ENCODE assay signal across 16 cellular contexts in genomic region chr1:32309960-32310359, GRCh38. TPM values are rescaled to one million over a fixed set of nuclear protein-coding genes. Genes with fewer than 3 reads are reported as not detected.
DNase-seq lines count a peak whose midpoint lies in the region; ATAC-seq and TF ChIP-seq lines count a peak whose summit lies in the region.
"Had no signal": no experiment of that assay in that cellular context is flagged by ENCODE, and none has a peak within 500 bp of the region (broad histone marks: within the 10 kb centered on the region; RNA-seq: fewer than 3 reads in every experiment).

No MANE protein-coding gene starts in this region.

- no peak for TF ChIP-seq CTCF in WTC11 (IDR thresholded peaks at IDR 0.05)
- TF ChIP-seq CTCF in mesothelial cell of epicardium (IDR thresholded peaks at IDR 0.05; ENCODE audit: unreplicated experiment), result no peak

- H3K4me3 Mint-ChIP-seq in activated CD4-positive, alpha-beta T cell treated with anti-CD3 and anti-CD28 coated beads for 36 hours, result no peak overlapping the region
- H3K4me3 Mint-ChIP-seq in WTC11 (no peak overlapping the region), mesothelial cell of epicardium (no peak overlapping the region)
- peak overlapping the region in 5 of 10 donors; percentile 1 to 49 (median 9) for H3K4me3 Mint-ChIP-seq in naive thymus-derived CD4-positive, alpha-beta T cell
- H3K4me3 Mint-ChIP-seq: neural progenitor cell had no signal

- no peaks in the 10 kb centered on the region for H3K9me3 ChIP-seq in naive thymus-derived CD4-positive, alpha-beta T cell (ENCODE audit: control insufficient read depth in 2 of 3, low read length in 3 of 3)

- no peak for DNase-seq in activated CD4-positive, alpha-beta T cell treated with anti-CD3 and anti-CD28 coated beads for 36 hours
- no peak for DNase-seq in activated CD4-positive, alpha-beta T cell treated with anti-CD3 and anti-CD28 coated beads, Interleukin-2, amount 50 U/mL, for 4 hours
- no peak for DNase-seq in WTC11 (ENCODE audit: low spot score)
- DNase-seq in naive thymus-derived CD4-positive, alpha-beta T cell, result no peak
- no peak for DNase-seq in mesothelial cell of epicardium (ENCODE audit: low spot score in 2 of 2, unreplicated experiment in 2 of 2)
- DNase-seq: activated CD4-positive, alpha-beta T cell treated with anti-CD3 and anti-CD28 coated beads for 4 hours; amygdala; KBM-7; NCI-H1417; NCI-H345; stimulated activated CD4-positive, alpha-beta T cell treated with anti-CD3 and anti-CD28 coated beads, Interleukin-2, amount 100 ng/mL, for 24 hours; T-helper 2 cell had no signal

- POLR2A ChIA-PET in activated CD4-positive, alpha-beta T cell treated with anti-CD3 and anti-CD28 coated beads for 36 hours (lab: Charles Lee), result interaction anchor here (1.1 kb wide), 1 partner anchor 19 kb away, joined by 3 read pairs; no protein-coding TSS in a partner anchor
- POLR2A ChIA-PET in WTC11 (lab: Charles Lee), result no interaction called here
- POLR2A ChIA-PET in naive thymus-derived CD4-positive, alpha-beta T cell (lab: Charles Lee), result interaction anchor here (0.5 to 2.6 kb wide), 5 partner anchors 12 to 64 kb away, joined by 3 to 8 read pairs (median 4); partner anchors contain the start of gene MARCKSL1

- peak overlapping the region; percentile 28 for H3K27ac Mint-ChIP-seq in activated CD4-positive, alpha-beta T cell treated with anti-CD3 and anti-CD28 coated beads for 36 hours
- peak overlapping the region; percentile 69; the same call in 1 of the 2 replicates for H3K27ac Mint-ChIP-seq in WTC11
- H3K27ac Mint-ChIP-seq in naive thymus-derived CD4-positive, alpha-beta T cell, result peak overlapping the region in 8 of 9 donors; percentile 62 to 89 (median 74)
- no peak overlapping the region for H3K27ac Mint-ChIP-seq in mesothelial cell of epicardium

- peaks cover 3 to 26% (median 15%) of the 10 kb centered on the region in 3 experiments for H3K36me3 ChIP-seq in naive thymus-derived CD4-positive, alpha-beta T cell (ENCODE audit: control insufficient read depth in 2 of 3, insufficient read depth in 3 of 3, low read length in 3 of 3)

- H3K27me3 ChIP-seq in naive thymus-derived CD4-positive, alpha-beta T cell (ENCODE audit: control insufficient read depth in 2 of 2, insufficient read depth in 2 of 2, low read length in 2 of 2), result no peaks in the 10 kb centered on the region
- H3K27me3 ChIP-seq: neural progenitor cell had no signal

- H3K4me1 ChIP-seq in naive thymus-derived CD4-positive, alpha-beta T cell (ENCODE audit: control insufficient read depth in 2 of 2, insufficient read depth in 2 of 2, low read length in 2 of 2), result peaks cover 3 to 22% of the 10 kb centered on the region in 2 donors
- H3K4me1 ChIP-seq: neural progenitor cell had no signal

- intact Hi-C loops in activated CD4-positive, alpha-beta T cell treated with anti-CD3 and anti-CD28 coated beads for 36 hours (cut with DNase I, micrococcal nuclease), result no loop called here
- intact Hi-C loops in naive thymus-derived CD4-positive, alpha-beta T cell (cut with micrococcal nuclease), result no loop called here

- peaks cover 33% of the 10 kb centered on the region for H3K36me3 Mint-ChIP-seq in activated CD4-positive, alpha-beta T cell treated with anti-CD3 and anti-CD28 coated beads for 36 hours (ENCODE audit: low read depth)
- H3K36me3 Mint-ChIP-seq in WTC11 (peaks cover 10% of the 10 kb centered on the region), mesothelial cell of epicardium (peaks cover 21% of the 10 kb centered on the region)
- H3K36me3 Mint-ChIP-seq in naive thymus-derived CD4-positive, alpha-beta T cell, result peaks cover 3 to 31% (median 23%) of the 10 kb centered on the region in 5 donors

- H3K9me3 Mint-ChIP-seq in activated CD4-positive, alpha-beta T cell treated with anti-CD3 and anti-CD28 coated beads for 36 hours (ENCODE audit: low read depth), result no peaks in the 10 kb centered on the region
- H3K9me3 Mint-ChIP-seq in WTC11 (peaks cover 3% of the 10 kb centered on the region; the same call in 1 of the 2 replicates), mesothelial cell of epicardium (peaks cover 6% of the 10 kb centered on the region)
- peaks cover 0 to 4% (median 0%) of the 10 kb centered on the region in 11 donors for H3K9me3 Mint-ChIP-seq in naive thymus-derived CD4-positive, alpha-beta T cell

- H3K27ac ChIP-seq in naive thymus-derived CD4-positive, alpha-beta T cell (ENCODE audit: low read depth, low read length), result no peak overlapping the region
- H3K27ac ChIP-seq: neural progenitor cell had no signal

- CTCF ChIA-PET in activated CD4-positive, alpha-beta T cell treated with anti-CD3 and anti-CD28 coated beads for 36 hours (lab: Charles Lee), result interaction anchor here (0.7 kb wide), 1 partner anchor 62 kb away, joined by 3 read pairs; no protein-coding TSS in a partner anchor
- CTCF ChIA-PET in WTC11 (lab: Charles Lee), result no interaction called here
- CTCF ChIA-PET in naive thymus-derived CD4-positive, alpha-beta T cell (lab: Charles Lee), result no interaction called here

- no peak for ATAC-seq in activated CD4-positive, alpha-beta T cell treated with anti-CD3 and anti-CD28 coated beads for 36 hours
- ATAC-seq in WTC11 (no peak), GM21619 (IDR thresholded peaks at IDR 0.05; ENCODE audit: unreplicated experiment) (no peak)
- no peak for ATAC-seq in naive thymus-derived CD4-positive, alpha-beta T cell
- ATAC-seq: sciatic nerve had no signal

- H3K27me3 Mint-ChIP-seq in activated CD4-positive, alpha-beta T cell treated with anti-CD3 and anti-CD28 coated beads for 36 hours, result no peaks in the 10 kb centered on the region
- H3K27me3 Mint-ChIP-seq in WTC11 (ENCODE audit: low read depth) (no peaks in the 10 kb centered on the region), mesothelial cell of epicardium (ENCODE audit: low read depth) (no peaks in the 10 kb centered on the region)
- H3K27me3 Mint-ChIP-seq in naive thymus-derived CD4-positive, alpha-beta T cell, result no peaks in the 10 kb centered on the region

- H3K4me1 Mint-ChIP-seq in activated CD4-positive, alpha-beta T cell treated with anti-CD3 and anti-CD28 coated beads for 36 hours, result peaks cover 54% of the 10 kb centered on the region
- H3K4me1 Mint-ChIP-seq in WTC11 (0 out of 2 replicates have a peak, but pooled peaks cover 2% of the 10 kb centered on the region), mesothelial cell of epicardium (no peaks in the 10 kb centered on the region)
- H3K4me1 Mint-ChIP-seq in naive thymus-derived CD4-positive, alpha-beta T cell, result peaks cover 37 to 84% (median 71%) of the 10 kb centered on the region in 7 donors

- no peak overlapping the region for H3K4me3 ChIP-seq in naive thymus-derived CD4-positive, alpha-beta T cell (ENCODE audit: low read length)
- H3K4me3 ChIP-seq: lung, neural progenitor cell had no signal

TF ChIP-seq in WTC11, 78 proteins besides CTCF, POLR2A, EP300 and RAD21 (continues in another document):
- TF ChIP-seq TEAD4 (CRISPR knock-in tag; IDR thresholded peaks at IDR 0.05) (no peak), MXD4 (CRISPR knock-in tag; IDR thresholded peaks at IDR 0.05; ENCODE audit: borderline replicate concordance) (no peak), HMGXB4 (CRISPR knock-in tag; IDR thresholded peaks at IDR 0.05) (no peak), CBFB (CRISPR knock-in tag; IDR thresholded peaks at IDR 0.05; ENCODE audit: low read depth) (no peak)

RNA-seq across cellular contexts. Expression of gene HDAC1, which starts 18.1 kb away (rescaled TPM):
- 100 to 1,000 TPM; 132 to 146 TPM for total RNA-seq in activated CD4-positive, alpha-beta T cell treated with anti-CD3 and anti-CD28 coated beads for 36 hours
- total RNA-seq in WTC11 (2021), result 108 to 120 TPM (median 119 TPM) in 3 replicates
- 100 to 1,000 TPM in 4 of 5 experiments, 10 to 100 TPM in 1; 81.8 to 205 (median 174) TPM for total RNA-seq in naive thymus-derived CD4-positive, alpha-beta T cell
- polyA plus RNA-seq in naive thymus-derived CD4-positive, alpha-beta T cell, result 100 to 1,000 TPM; 170 to 209 TPM
- total RNA-seq in mesothelial cell of epicardium, result 122 to 131 TPM (median 127 TPM) in 3 replicates

RNA-seq across cellular contexts. Expression of gene MARCKSL1, which starts 26.1 kb away (rescaled TPM):
- 10 to 100 TPM; 27.0 to 29.3 TPM for total RNA-seq in activated CD4-positive, alpha-beta T cell treated with anti-CD3 and anti-CD28 coated beads for 36 hours
- total RNA-seq in WTC11 (2021) (442 to 450 TPM (median 443 TPM) in 3 replicates), mesothelial cell of epicardium (487 to 496 TPM (median 495 TPM) in 3 replicates)
- 10 to 100 TPM; 22.2 to 70.2 (median 41.7) TPM for total RNA-seq in naive thymus-derived CD4-positive, alpha-beta T cell
- 100 to 1,000 TPM; 175 to 222 TPM for polyA plus RNA-seq in naive thymus-derived CD4-positive, alpha-beta T cell

RNA-seq across cellular contexts. Expression of gene FAM229A, which starts 52.3 kb away (rescaled TPM):
- 1 to 10 TPM; 3.1 to 3.3 TPM for total RNA-seq in activated CD4-positive, alpha-beta T cell treated with anti-CD3 and anti-CD28 coated beads for 36 hours
- total RNA-seq in WTC11 (2021) (6.7 to 10.4 TPM (median 9.4 TPM) in 3 replicates), mesothelial cell of epicardium (12.5 to 12.9 TPM (median 12.5 TPM) in 3 replicates)
- total RNA-seq in naive thymus-derived CD4-positive, alpha-beta T cell, result 10 to 100 TPM; 11.9 to 37.6 (median 27.7) TPM
- polyA plus RNA-seq in naive thymus-derived CD4-positive, alpha-beta T cell, result 1 to 10 TPM in 1 of 2 donors, under 1 TPM in 1; 0.32 to 2.5 TPM

RNA-seq across cellular contexts. Expression of gene TSSK3, which starts 52.4 kb away (rescaled TPM):
- 1 to 10 TPM in 1 of 2 experiments, under 1 TPM in 1; 0.76 to 1.6 TPM for total RNA-seq in activated CD4-positive, alpha-beta T cell treated with anti-CD3 and anti-CD28 coated beads for 36 hours
- total RNA-seq in WTC11 (2021) (1.2 to 2.9 TPM (median 1.7 TPM) in 3 replicates), mesothelial cell of epicardium (6.6 to 8.1 TPM (median 7.8 TPM) in 3 replicates)
- total RNA-seq in naive thymus-derived CD4-positive, alpha-beta T cell, result 1 to 10 TPM in 4 of 5 experiments, under 1 TPM in 1; 0.77 to 7.2 (median 2.7) TPM
- polyA plus RNA-seq in naive thymus-derived CD4-positive, alpha-beta T cell, result 1 to 10 TPM in 1 of 2 donors, under 1 TPM in 1; 0.50 to 3.2 TPM

RNA-seq across cellular contexts. Expression of gene LCK, which starts 58.9 kb away (rescaled TPM):
- total RNA-seq in activated CD4-positive, alpha-beta T cell treated with anti-CD3 and anti-CD28 coated beads for 36 hours, result 100 to 1,000 TPM; 179 to 220 TPM
- total RNA-seq in WTC11 (2021), result 51.0 to 60.5 TPM (median 57.0 TPM) in 3 replicates
- 100 to 1,000 TPM; 245 to 509 (median 469) TPM for total RNA-seq in naive thymus-derived CD4-positive, alpha-beta T cell
- 1,000 to 10,000 TPM in 1 of 2 donors, 100 to 1,000 TPM in 1; 897 to 1,109 TPM for polyA plus RNA-seq in naive thymus-derived CD4-positive, alpha-beta T cell
- total RNA-seq in mesothelial cell of epicardium, result 1.4 to 1.8 TPM (median 1.5 TPM) in 3 replicates
